In the genomic region with DNA sequence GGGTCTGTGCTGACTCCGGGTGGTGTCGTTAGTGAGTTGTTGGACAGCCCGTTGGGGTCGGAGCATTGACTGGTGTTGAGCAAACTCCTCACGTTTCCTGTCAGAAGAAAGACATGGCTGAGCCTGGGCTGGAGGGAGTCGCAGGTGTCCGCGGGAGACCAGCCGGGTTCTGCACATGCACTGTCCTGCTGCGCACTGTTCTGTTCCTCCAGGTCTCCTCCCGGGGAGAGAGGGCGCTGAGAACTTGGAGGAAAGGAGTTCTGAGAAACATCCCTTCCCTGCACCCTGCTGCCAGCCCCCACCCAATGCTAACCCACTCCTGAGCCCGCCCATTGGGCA, we compare ENCODE assay signal across 8 cellular contexts. TPM values are rescaled to one million over a fixed set of nuclear protein-coding genes. Genes with fewer than 3 reads are reported as not detected.
A peak's percentile ranks its signal among the peaks of the same experiment; 100 is the strongest.
DNase-seq lines count a peak whose midpoint lies in the region; ATAC-seq and TF ChIP-seq lines count a peak whose summit lies in the region.

No MANE protein-coding gene starts in this region.

- WGBS in ovary, 3 donors = 26 to 29% (median 27%) methylated on average over 13 of the region's 13 CpGs

- H3K36me3 ChIP-seq in Peyer's patch = peaks cover 0 to 6% (median 0%) of the 10 kb centered on the region in 3 donors
- H3K36me3 ChIP-seq in ovary = no peaks in the 10 kb centered on the region

- peak overlapping the region; percentile 72 to 90 (median 84) for H3K4me3 ChIP-seq in Peyer's patch
- peak overlapping the region; percentile 97 for H3K4me3 ChIP-seq in epithelial cell of proximal tubule (ENCODE audit: low read depth, low read length)
- H3K4me3 ChIP-seq in ovary = peak overlapping the region; percentile 92

- TF ChIP-seq CTCF in Peyer's patch (IDR thresholded peaks at IDR 0.05) (no peak), epithelial cell of proximal tubule (conservative IDR thresholded peaks at IDR 0.05; ENCODE audit: low read depth, low read length) (no peak), ovary (IDR thresholded peaks at IDR 0.05) (no peak)

- intact Hi-C loops in ovary (cut with DNase I) = loop anchor here in 1 of 4 donors (5.0 kb wide), 2 partner anchors 159 to 334 kb away; a partner anchor contains a TSS
- intact Hi-C loops in left colon (cut with DNase I, micrococcal nuclease) = no loop called here

- no peaks in the 10 kb centered on the region for H3K27me3 ChIP-seq in Peyer's patch
- no peaks in the 10 kb centered on the region for H3K27me3 ChIP-seq in ovary

- TF ChIP-seq POLR2A in Peyer's patch (IDR thresholded peaks at IDR 0.05) (no peak), ovary (IDR thresholded peaks at IDR 0.05) (no peak)

- ATAC-seq in GM21825 (IDR thresholded peaks at IDR 0.05; ENCODE audit: unreplicated experiment) (no peak), left colon (no peak)

- no peak for TF ChIP-seq EP300 in ovary (IDR thresholded peaks at IDR 0.05)

- peaks cover 0 to 12% (median 7%) of the 10 kb centered on the region in 4 donors for H3K4me1 ChIP-seq in Peyer's patch
- H3K4me1 ChIP-seq in ovary (ENCODE audit: insufficient read depth) = peaks cover 10% of the 10 kb centered on the region

- H3K9me3 ChIP-seq in Peyer's patch (peaks cover 0 to 34% (median 0%) of the 10 kb centered on the region in 4 donors), ovary (peaks cover 0 to 8% of the 10 kb centered on the region in 2 donors)

- DNase-seq in COLO668 (lab: John Stamatoyannopoulos, UW; ENCODE audit: unreplicated experiment) = peak; percentile 8
- DNase-seq in Peyer's patch = no peak
- no peak for DNase-seq in epithelial cell of proximal tubule (ENCODE audit: low read depth)
- DNase-seq in ovary = peak in 2 of 5 donors; percentile 28 to 31
- DNase-seq in NCI-H226 = no peak
- no peak for DNase-seq in left colon
- no peak for DNase-seq in NCI-H510A treated with DMSO at 0.1 percent for 48 hours (lab: John Stamatoyannopoulos, UW)

- H3K27ac ChIP-seq in Peyer's patch = peak overlapping the region in 1 of 4 donors; percentile 93
- H3K27ac ChIP-seq in ovary = peak overlapping the region; percentile 87 to 94

RNA-seq across cellular contexts. Expression of a gene that starts 1.1 kb away (rescaled TPM):
- total RNA-seq in Peyer's patch (10 to 100 TPM; 24.3 to 87.5 (median 31.2) TPM), epithelial cell of proximal tubule (4.6 and 5.2 TPM in 2 replicates), ovary (10 to 100 TPM; 30.9 to 55.7 (median 40.4) TPM), left colon (10 to 100 TPM; 19.5 to 21.4 TPM)
- polyA plus RNA-seq in ovary = 10 to 100 TPM in 1 of 2 donors, 1 to 10 TPM in 1; 7.4 to 14.8 TPM

RNA-seq across cellular contexts. Expression of a gene that starts 33.5 kb away (rescaled TPM):
- total RNA-seq in Peyer's patch = not detected
- total RNA-seq in epithelial cell of proximal tubule = 2.4 and 2.8 TPM in 2 replicates
- total RNA-seq in ovary = under 1 TPM; 0.30 to 0.85 (median 0.43) TPM
- polyA plus RNA-seq in ovary = under 1 TPM; 0.37 to 0.44 TPM
- total RNA-seq in left colon = under 1 TPM in 1 of 2 donors, not detected in 1; 0.21 TPM
